ENCODE assay signal across 1 cellular context in genomic region chr20:37244572-37244957, GRCh38.
TF ChIP-seq lines count a peak whose summit lies in the region.

No MANE protein-coding gene starts in this region.

TF ChIP-seq in H1, 55 proteins besides CTCF, POLR2A, EP300 and RAD21:
- TF ChIP-seq JUND (IDR thresholded peaks at IDR 0.05; ENCODE audit: low read length) (no peak), ASH2L (IDR thresholded peaks at IDR 0.05; ENCODE audit: low read length) (no peak), CREB1 (IDR thresholded peaks at IDR 0.05) (no peak), MAX (IDR thresholded peaks at IDR 0.05) (no peak), ZNF274 (IDR thresholded peaks at IDR 0.05; ENCODE audit: borderline replicate concordance, extremely low read depth, low read length) (no peak), SUZ12 (IDR thresholded peaks at IDR 0.05; ENCODE audit: low read length) (no peak), POLR2AphosphoS5 (IDR thresholded peaks at IDR 0.05; ENCODE audit: low read depth, low read length) (no peak), SAP30 (IDR thresholded peaks at IDR 0.05; ENCODE audit: insufficient read depth, insufficient replicate concordance, low read length) (no peak), ATF2 (IDR thresholded peaks at IDR 0.05; ENCODE audit: low read length) (no peak), EGR1 (IDR thresholded peaks at IDR 0.05; ENCODE audit: borderline replicate concordance, low read depth, low read length) (no peak), BACH1 (IDR thresholded peaks at IDR 0.05; ENCODE audit: low read length) (no peak), POU5F1 (IDR thresholded peaks at IDR 0.05; ENCODE audit: low read depth, low read length) (no peak)
